ENCODE assay signal across 1 cellular context in genomic region chr12:25130741-25131188, GRCh38.
TF ChIP-seq lines count a peak whose summit lies in the region.

No MANE protein-coding gene starts in this region.

TF ChIP-seq in GM12878, 131 proteins besides CTCF, POLR2A, EP300 and RAD21 (continued from another document):
- no peak for TF ChIP-seq PRDM15 (CRISPR knock-in tag; IDR thresholded peaks at IDR 0.05)
- no peak for TF ChIP-seq EZH2 (IDR thresholded peaks at IDR 0.05; ENCODE audit: borderline replicate concordance, control insufficient read depth, low read depth, low read length)
- peak; percentile 88; the same call in 1 of the 2 replicates for TF ChIP-seq SMC3 (IDR thresholded peaks at IDR 0.05; ENCODE audit: borderline replicate concordance, low read length)
- no peak for TF ChIP-seq FOXM1 (IDR thresholded peaks at IDR 0.05; ENCODE audit: low read depth, low read length)
- TF ChIP-seq, protein P1, sequence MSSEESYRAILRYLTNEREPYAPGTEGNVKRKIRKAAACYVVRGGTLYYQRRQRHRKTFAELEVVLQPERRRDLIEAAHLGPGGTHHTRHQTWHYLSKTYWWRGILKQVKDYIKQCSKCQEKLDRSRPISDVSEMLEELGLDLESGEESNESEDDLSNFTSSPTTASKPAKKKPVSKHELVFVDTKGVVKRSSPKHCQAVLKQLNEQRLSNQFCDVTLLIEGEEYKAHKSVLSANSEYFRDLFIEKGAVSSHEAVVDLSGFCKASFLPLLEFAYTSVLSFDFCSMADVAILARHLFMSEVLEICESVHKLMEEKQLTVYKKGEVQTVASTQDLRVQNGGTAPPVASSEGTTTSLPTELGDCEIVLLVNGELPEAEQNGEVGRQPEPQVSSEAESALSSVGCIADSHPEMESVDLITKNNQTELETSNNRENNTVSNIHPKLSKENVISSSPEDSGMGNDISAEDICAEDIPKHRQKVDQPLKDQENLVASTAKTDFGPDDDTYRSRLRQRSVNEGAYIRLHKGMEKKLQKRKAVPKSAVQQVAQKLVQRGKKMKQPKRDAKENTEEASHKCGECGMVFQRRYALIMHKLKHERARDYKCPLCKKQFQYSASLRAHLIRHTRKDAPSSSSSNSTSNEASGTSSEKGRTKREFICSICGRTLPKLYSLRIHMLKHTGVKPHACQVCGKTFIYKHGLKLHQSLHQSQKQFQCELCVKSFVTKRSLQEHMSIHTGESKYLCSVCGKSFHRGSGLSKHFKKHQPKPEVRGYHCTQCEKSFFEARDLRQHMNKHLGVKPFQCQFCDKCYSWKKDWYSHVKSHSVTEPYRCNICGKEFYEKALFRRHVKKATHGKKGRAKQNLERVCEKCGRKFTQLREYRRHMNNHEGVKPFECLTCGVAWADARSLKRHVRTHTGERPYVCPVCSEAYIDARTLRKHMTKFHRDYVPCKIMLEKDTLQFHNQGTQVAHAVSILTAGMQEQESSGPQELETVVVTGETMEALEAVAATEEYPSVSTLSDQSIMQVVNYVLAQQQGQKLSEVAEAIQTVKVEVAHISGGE (CRISPR knock-in tag; IDR thresholded peaks at IDR 0.05), result no peak
- TF ChIP-seq CEBPB (IDR thresholded peaks at IDR 0.05; ENCODE audit: borderline replicate concordance in 1 of 2, low read depth in 2 of 2, low read length in 2 of 2), result no peak
- TF ChIP-seq NRF1 (conservative IDR thresholded peaks at IDR 0.05; ENCODE audit: low read depth, low read length), result no peak
